20 cellular contexts compared by ENCODE assay signal in the genomic region with DNA sequence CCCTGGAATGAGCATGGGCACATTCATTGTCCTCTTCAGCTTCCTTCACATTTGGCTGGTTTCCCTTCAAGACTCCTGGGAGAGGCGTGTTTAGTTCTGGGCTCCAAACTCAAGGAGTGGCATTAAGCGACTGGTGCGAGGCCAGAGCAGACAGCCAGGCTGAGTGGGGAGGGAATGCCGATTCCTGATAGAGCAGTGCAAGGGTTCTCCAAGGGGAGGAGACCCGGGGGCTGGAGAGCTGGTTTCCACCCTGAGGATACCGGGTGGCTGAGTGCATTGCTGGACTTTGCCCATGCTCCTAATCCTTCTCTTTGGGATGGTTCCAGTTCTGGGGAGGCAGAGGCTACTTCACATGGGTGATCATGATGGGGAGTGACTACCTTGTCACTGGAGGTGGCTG.
DNase-seq lines count a peak whose midpoint lies in the region; ATAC-seq and TF ChIP-seq lines count a peak whose summit lies in the region.
"Had no signal": no experiment of that assay in that cellular context is flagged by ENCODE, and none has a peak within 500 bp of the region (broad histone marks: within the 10 kb centered on the region; RNA-seq: fewer than 3 reads in every experiment).

No MANE protein-coding gene starts in this region.

- TF ChIP-seq POLR2A in GM18505 (IDR thresholded peaks at IDR 0.05; ENCODE audit: borderline replicate concordance, extremely low read depth, insufficient read depth, insufficient read length) (no peak), testis (IDR thresholded peaks at IDR 0.05) (no peak)

- H2BK12ac ChIP-seq in trophoblast cell (ENCODE audit: low read length), result no peak overlapping the region

- H3K4me3 Mint-ChIP-seq in T-helper 17 cell (peak overlapping the region; percentile 64), mesothelial cell of epicardium (no peak overlapping the region), type B pancreatic cell (peak overlapping the region; percentile 86)

- H2BK5ac ChIP-seq in trophoblast cell (ENCODE audit: low read depth, low read length, poor library complexity), result no peak overlapping the region

- H3K36me3 ChIP-seq in trophoblast cell (ENCODE audit: control insufficient read depth in 1 of 2, insufficient read depth in 2 of 2, low read length in 2 of 2), result no peaks in the 10 kb centered on the region
- no peaks in the 10 kb centered on the region for H3K36me3 ChIP-seq in testis (ENCODE audit: low read depth, missing control alignments)
- H3K36me3 ChIP-seq: BLaER1 treated with 17β-estradiol and CSF1 and Interleukin-3, amounts not matched to agents 10 nM and 100 nM; SJCRH30 had no signal

- no peak overlapping the region for H3K18ac ChIP-seq in trophoblast cell (ENCODE audit: low read length)

- H3K27me3 ChIP-seq in trophoblast cell (ENCODE audit: insufficient read depth, low read length), result no peaks in the 10 kb centered on the region
- H3K27me3 ChIP-seq in testis, result no peaks in the 10 kb centered on the region
- H3K27me3 ChIP-seq: BLaER1 treated with 17β-estradiol and CSF1 and Interleukin-3, amounts not matched to agents 10 nM and 100 nM; SJCRH30 had no signal

- H3K79me1 ChIP-seq in trophoblast cell (ENCODE audit: low read length), result peaks cover 12% of the 10 kb centered on the region

- no peak overlapping the region for H3K14ac ChIP-seq in trophoblast cell (ENCODE audit: low read length)

- no peaks in the 10 kb centered on the region for H3K79me2 ChIP-seq in trophoblast cell (ENCODE audit: control insufficient read depth, insufficient read depth, low read length, poor library complexity)

- no peak overlapping the region for H3K9ac ChIP-seq in trophoblast cell (ENCODE audit: low read length)
- H3K9ac ChIP-seq: BLaER1 treated with 17β-estradiol and CSF1 and Interleukin-3, amounts not matched to agents 10 nM and 100 nM had no signal

- TF ChIP-seq CTCF in mesothelial cell of epicardium (IDR thresholded peaks at IDR 0.05; ENCODE audit: unreplicated experiment) (no peak), type B pancreatic cell (conservative IDR thresholded peaks at IDR 0.05) (no peak), testis (IDR thresholded peaks at IDR 0.05) (no peak)

- WGBS in trophoblast cell (ENCODE audit: extremely low coverage, insufficient coverage, insufficient read length), result no CpG with 5 or more reads among the region's 6 CpGs
- 75 to 79% methylated on average over 4 to 6 of the region's 6 CpGs for WGBS in testis, 2 donors

- no peak overlapping the region for H2AK5ac ChIP-seq in trophoblast cell (ENCODE audit: low read length)

- no peak overlapping the region for H3K27ac ChIP-seq in trophoblast cell (ENCODE audit: low read depth, low read length)
- H3K27ac ChIP-seq in testis, result no peak overlapping the region
- H3K27ac ChIP-seq: BLaER1 treated with 17β-estradiol and CSF1 and Interleukin-3, amounts not matched to agents 10 nM and 100 nM; SJCRH30 had no signal

- H3K9me3 ChIP-seq in T-helper 17 cell (ENCODE audit: control insufficient read depth, low read length, poor library complexity, severe bottlenecking) (no peaks in the 10 kb centered on the region), trophoblast cell (ENCODE audit: insufficient read depth, low read depth, low read length) (peaks cover 2% of the 10 kb centered on the region), testis (no peaks in the 10 kb centered on the region)
- H3K9me3 ChIP-seq: BLaER1 treated with 17β-estradiol and CSF1 and Interleukin-3, amounts not matched to agents 10 nM and 100 nM; SJCRH30 had no signal

- intact Hi-C loops in testis (cut with DNase I; ENCODE audit: low total_unique reads), result no loop called here

- no peak overlapping the region for H4K12ac ChIP-seq in trophoblast cell (ENCODE audit: low read depth, low read length)

- H2BK120ac ChIP-seq in trophoblast cell (ENCODE audit: insufficient read depth, low read length, poor library complexity), result no peak overlapping the region

- no peak overlapping the region for H4K8ac ChIP-seq in trophoblast cell (ENCODE audit: low read depth, low read length)

- H3K4me3 ChIP-seq in trophoblast cell (ENCODE audit: low read depth, low read length) (no peak overlapping the region), testis (no peak overlapping the region)
- H3K4me3 ChIP-seq: BLaER1 treated with 17β-estradiol and CSF1 and Interleukin-3, amounts not matched to agents 10 nM and 100 nM; SJCRH30 had no signal

- no peak overlapping the region for H3K27ac Mint-ChIP-seq in T-helper 17 cell
- H3K27ac Mint-ChIP-seq in mesothelial cell of epicardium, result peak overlapping the region; percentile 94
- H3K27ac Mint-ChIP-seq in type B pancreatic cell, result no peak overlapping the region
- H3K27ac Mint-ChIP-seq: CD8-positive, alpha-beta memory T cell; IgD-negative memory B cell had no signal

- no peak overlapping the region for H2AFZ ChIP-seq in trophoblast cell (ENCODE audit: insufficient read depth, low read length, poor library complexity)

- peak overlapping the region; percentile 21 for H4K91ac ChIP-seq in trophoblast cell (ENCODE audit: low read depth, low read length)

- DNase-seq in T-helper 17 cell (no peak), mesothelial cell of epicardium (ENCODE audit: low spot score in 2 of 2, unreplicated experiment in 2 of 2) (no peak), trophoblast cell (no peak), type B pancreatic cell (ENCODE audit: extremely low spot score, unreplicated experiment) (no peak), MV-4-11 (lab: John Stamatoyannopoulos, UW) (no peak), SW480 (ENCODE audit: low spot score) (no peak), testis (no peak)
- DNase-seq: CD8-positive, alpha-beta memory T cell; DMS53; Kasumi-1; MM.1S; NCI-H1105; NCI-H2081; NCI-H2171 treated with DMSO at 0.1 percent for 48 hours; NCI-H526 treated with DMSO at 0.1 percent for 48 hours; SJCRH30 had no signal

- no peak overlapping the region for H3K4ac ChIP-seq in trophoblast cell (ENCODE audit: low read depth, low read length)

- H3K23ac ChIP-seq in trophoblast cell (ENCODE audit: low read length), result no peak overlapping the region

- H3K4me1 Mint-ChIP-seq in T-helper 17 cell (peaks cover 8% of the 10 kb centered on the region), mesothelial cell of epicardium (peaks cover 45% of the 10 kb centered on the region), type B pancreatic cell (ENCODE audit: unreplicated experiment) (peaks cover 27% of the 10 kb centered on the region)

- H3K27me3 Mint-ChIP-seq in T-helper 17 cell (peaks cover 25% of the 10 kb centered on the region), mesothelial cell of epicardium (ENCODE audit: low read depth) (no peaks in the 10 kb centered on the region), type B pancreatic cell (peaks cover 4% of the 10 kb centered on the region)

- no peak overlapping the region for H3K4me2 ChIP-seq in trophoblast cell (ENCODE audit: low read length)
- H3K4me2 ChIP-seq: BLaER1 treated with 17β-estradiol and CSF1 and Interleukin-3, amounts not matched to agents 10 nM and 100 nM had no signal

- H3K36me3 Mint-ChIP-seq in T-helper 17 cell (ENCODE audit: low read depth) (peaks cover 2% of the 10 kb centered on the region), mesothelial cell of epicardium (no peaks in the 10 kb centered on the region), type B pancreatic cell (no peaks in the 10 kb centered on the region)
- H3K36me3 Mint-ChIP-seq: CD8-positive, alpha-beta memory T cell had no signal

- no peak for ATAC-seq in T-helper 17 cell
- no peak for ATAC-seq in GM18505 (IDR thresholded peaks at IDR 0.05; ENCODE audit: unreplicated experiment)
- ATAC-seq: Panc1 had no signal

- H3K9me3 Mint-ChIP-seq in mesothelial cell of epicardium, result no peaks in the 10 kb centered on the region
- H3K9me3 Mint-ChIP-seq in type B pancreatic cell, result no peaks in the 10 kb centered on the region
- H3K9me3 Mint-ChIP-seq: CD8-positive, alpha-beta memory T cell; IgD-negative memory B cell had no signal

- H3K4me1 ChIP-seq in trophoblast cell (ENCODE audit: control insufficient read depth in 1 of 2, insufficient read depth in 2 of 2, low read length in 2 of 2) (peaks cover 11 to 22% of the 10 kb centered on the region in 2 experiments), testis (peaks cover 13% of the 10 kb centered on the region)
- H3K4me1 ChIP-seq: SJCRH30 had no signal
